Comparison of ENCODE assay signal across 12 cellular contexts in genomic region chr9:4530375-4530774, GRCh38. TPM values are rescaled to one million over a fixed set of nuclear protein-coding genes. Genes with fewer than 3 reads are reported as not detected.
DNase-seq lines count a peak whose midpoint lies in the region; ATAC-seq and TF ChIP-seq lines count a peak whose summit lies in the region.
"Had no signal": no experiment of that assay in that cellular context is flagged by ENCODE, and none has a peak within 500 bp of the region (broad histone marks: within the 10 kb centered on the region; RNA-seq: fewer than 3 reads in every experiment).

No MANE protein-coding gene starts in this region.

- TF ChIP-seq RAD21 in HCT116 (IDR thresholded peaks at IDR 0.05; ENCODE audit: low read depth): no peak

- peak; percentile 1 for DNase-seq in NCI-H510A treated with DMSO at 0.1 percent for 48 hours (lab: John Stamatoyannopoulos, UW)
- no peak for DNase-seq in NCI-H510A (lab: John Stamatoyannopoulos, UW)
- peak; percentile 23 for DNase-seq in HCT116 (ENCODE audit: low read depth, low spot score)
- peak; percentile 63 for DNase-seq in RWPE1 (ENCODE audit: low spot score)
- DNase-seq in memory B cell (ENCODE audit: low spot score in 2 of 2): no peak
- no peak for DNase-seq in D341Med (ENCODE audit: low spot score)
- no peak for DNase-seq in H4 (ENCODE audit: low spot score)
- DNase-seq in thyroid gland: no peak
- DNase-seq: activated B cell treated with CpG ODN at 0.5 μM for 24 hours, hippocampal formation, NCI-H526 treated with DMSO at 0.1 percent for 48 hours had no signal

- H4K20me1 ChIP-seq in HCT116 (ENCODE audit: insufficient read depth): no peaks in the 10 kb centered on the region

- peaks cover 2% of the 10 kb centered on the region for H3K9me3 Mint-ChIP-seq in memory B cell

- H3K27ac ChIP-seq in HCT116 (ENCODE audit: low read depth, low read length) (no peak overlapping the region), RWPE1 (no peak overlapping the region), thyroid gland (no peak overlapping the region)
- H3K27ac ChIP-seq: neutrophil had no signal

- WGBS in thyroid gland, 2 donors: 85 to 90% methylated on average over 6 of the region's 6 CpGs

- no peak for TF ChIP-seq POLR2A in HCT116 (IDR thresholded peaks at IDR 0.05; ENCODE audit: borderline replicate concordance, extremely low read depth, insufficient read depth, insufficient read length)
- TF ChIP-seq POLR2A in thyroid gland (IDR thresholded peaks at IDR 0.05): no peak

- H3K79me2 ChIP-seq in HCT116 (ENCODE audit: insufficient read depth, low read length): no peaks in the 10 kb centered on the region

- H3K4me3 ChIP-seq in HCT116 (replicated peaks in 1 of 2; ENCODE audit: low read depth in 1 of 2, low read length in 2 of 2): no peak overlapping the region
- no peak overlapping the region for H3K4me3 ChIP-seq in thyroid gland (replicated peaks in 1 of 3)

- H3K4me1 Mint-ChIP-seq in memory B cell: no peaks in the 10 kb centered on the region
- H3K4me1 Mint-ChIP-seq: activated B cell treated with CpG ODN at 0.5 μM for 24 hours had no signal

- CTCF ChIA-PET in HCT116 (lab: Charles Lee): no interaction called here
- CTCF ChIA-PET in RWPE1 (lab: Yijun Ruan, JAX): no interaction called here

- no peaks in the 10 kb centered on the region for H3K36me3 Mint-ChIP-seq in memory B cell

- BruUV-seq in HCT116 (replicated peaks; lab: Mats Ljungman, UMichigan): no TSS peak

- no peaks in the 10 kb centered on the region; the same call in 1 of the 2 replicates for H3K9me2 ChIP-seq in HCT116 (ENCODE audit: insufficient read depth)

- peak overlapping the region; percentile 33 for H3K4me2 ChIP-seq in HCT116 (ENCODE audit: low read length)

- H3K27me3 Mint-ChIP-seq in memory B cell: peaks cover 7% of the 10 kb centered on the region
- H3K27me3 Mint-ChIP-seq: activated B cell treated with CpG ODN at 0.5 μM for 24 hours had no signal

- H3K4me3 Mint-ChIP-seq in memory B cell: no peak overlapping the region
- H3K4me3 Mint-ChIP-seq: activated B cell treated with CpG ODN at 0.5 μM for 24 hours had no signal

- H3K9me3 ChIP-seq in HCT116 (ENCODE audit: control insufficient read depth in 1 of 2, insufficient read depth in 1 of 2, low read depth in 1 of 2, low read length in 2 of 2): no peaks in the 10 kb centered on the region
- H3K9me3 ChIP-seq in thyroid gland: no peaks in the 10 kb centered on the region
- H3K9me3 ChIP-seq: neutrophil had no signal

- no peak for TF ChIP-seq CTCF in HCT116 (IDR thresholded peaks at IDR 0.05 in 2 of 3, conservative IDR thresholded peaks at IDR 0.05 in 1 of 3; ENCODE audit: borderline replicate concordance in 1 of 3, insufficient read depth in 1 of 3, low read depth in 2 of 3, low read length in 2 of 3)
- no peak for TF ChIP-seq CTCF in RWPE1 (conservative IDR thresholded peaks at IDR 0.05; ENCODE audit: low read depth)
- TF ChIP-seq CTCF in thyroid gland (IDR thresholded peaks at IDR 0.05): no peak

- no peak overlapping the region for H3K9ac ChIP-seq in HCT116 (ENCODE audit: low read length)

- peaks cover 7 to 12% of the 10 kb centered on the region in 2 experiments for H3K4me1 ChIP-seq in HCT116 (ENCODE audit: control insufficient read depth in 1 of 2, insufficient read depth in 2 of 2, low read length in 2 of 2)
- H3K4me1 ChIP-seq in thyroid gland: no peaks in the 10 kb centered on the region

- H2AFZ ChIP-seq in HCT116 (ENCODE audit: low read depth, low read length, poor library complexity, severe bottlenecking): no peak overlapping the region

- intact Hi-C loops in HCT116 (cut with micrococcal nuclease) (no loop called here), thyroid gland (cut with DNase I) (no loop called here)

- RAD21 ChIA-PET in HCT116 (lab: Charles Lee; ENCODE audit: low non-redundant PET in 1 of 2, low total read pairs in 2 of 2, uncharacterized antibody in 2 of 2, unreplicated experiment in 2 of 2): no interaction called here

- POLR2A ChIA-PET in HCT116 (lab: Charles Lee) (no interaction called here), RWPE1 (lab: Yijun Ruan, JAX; ENCODE audit: low non-redundant PET) (no interaction called here)

- H3K36me3 ChIP-seq in HCT116 (ENCODE audit: control insufficient read depth in 1 of 2, insufficient read depth in 2 of 2, low read length in 2 of 2): no peaks in the 10 kb centered on the region
- H3K36me3 ChIP-seq in thyroid gland: no peaks in the 10 kb centered on the region
- H3K36me3 ChIP-seq: neutrophil had no signal

- no peak overlapping the region for H3K27ac Mint-ChIP-seq in memory B cell
- H3K27ac Mint-ChIP-seq: activated B cell treated with CpG ODN at 0.5 μM for 24 hours had no signal

- ATAC-seq in HCT116 (peak; percentile 47; the same call in 1 of the 2 replicates), memory B cell (ENCODE audit: low read depth) (peak; percentile 22)

- H3K27me3 ChIP-seq in HCT116 (ENCODE audit: insufficient read depth, low read length) (no peaks in the 10 kb centered on the region), thyroid gland (no peaks in the 10 kb centered on the region)
- H3K27me3 ChIP-seq: neutrophil had no signal

TF ChIP-seq in HCT116, 20 proteins besides CTCF, POLR2A, EP300 and RAD21 (continues in another document):
- TF ChIP-seq EZH2 (IDR thresholded peaks at IDR 0.05) (no peak), SRF (IDR thresholded peaks at IDR 0.05; ENCODE audit: low read depth) (no peak), FOSL1 (IDR thresholded peaks at IDR 0.05; ENCODE audit: low read depth) (peak; percentile 62), JUND (IDR thresholded peaks at IDR 0.05) (peak; percentile 56), YY1 (IDR thresholded peaks at IDR 0.05; ENCODE audit: extremely low read depth, insufficient replicate concordance, low read depth, low read length) (no peak), CEBPB (IDR thresholded peaks at IDR 0.05; ENCODE audit: low read depth) (no peak), SIN3A (IDR thresholded peaks at IDR 0.05; ENCODE audit: low read depth) (no peak), POLR2AphosphoS5 (IDR thresholded peaks at IDR 0.05; ENCODE audit: low read depth, low read length) (no peak), TCF7L2 (IDR thresholded peaks at IDR 0.05; ENCODE audit: borderline replicate concordance, extremely low read depth, insufficient read depth, insufficient read length) (no peak), ELF1 (IDR thresholded peaks at IDR 0.05; ENCODE audit: borderline replicate concordance, low read depth) (no peak), ZFX (IDR thresholded peaks at IDR 0.05) (no peak), EZH2phosphoT487 (IDR thresholded peaks at IDR 0.05; ENCODE audit: borderline replicate concordance) (no peak), SP1 (IDR thresholded peaks at IDR 0.05; ENCODE audit: low read depth) (peak; percentile 22; the same call in 1 of the 2 replicates)
- TF ChIP-seq, protein P1, sequence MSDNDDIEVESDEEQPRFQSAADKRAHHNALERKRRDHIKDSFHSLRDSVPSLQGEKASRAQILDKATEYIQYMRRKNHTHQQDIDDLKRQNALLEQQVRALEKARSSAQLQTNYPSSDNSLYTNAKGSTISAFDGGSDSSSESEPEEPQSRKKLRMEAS (IDR thresholded peaks at IDR 0.05): no peak
- TF ChIP-seq, protein P2, sequence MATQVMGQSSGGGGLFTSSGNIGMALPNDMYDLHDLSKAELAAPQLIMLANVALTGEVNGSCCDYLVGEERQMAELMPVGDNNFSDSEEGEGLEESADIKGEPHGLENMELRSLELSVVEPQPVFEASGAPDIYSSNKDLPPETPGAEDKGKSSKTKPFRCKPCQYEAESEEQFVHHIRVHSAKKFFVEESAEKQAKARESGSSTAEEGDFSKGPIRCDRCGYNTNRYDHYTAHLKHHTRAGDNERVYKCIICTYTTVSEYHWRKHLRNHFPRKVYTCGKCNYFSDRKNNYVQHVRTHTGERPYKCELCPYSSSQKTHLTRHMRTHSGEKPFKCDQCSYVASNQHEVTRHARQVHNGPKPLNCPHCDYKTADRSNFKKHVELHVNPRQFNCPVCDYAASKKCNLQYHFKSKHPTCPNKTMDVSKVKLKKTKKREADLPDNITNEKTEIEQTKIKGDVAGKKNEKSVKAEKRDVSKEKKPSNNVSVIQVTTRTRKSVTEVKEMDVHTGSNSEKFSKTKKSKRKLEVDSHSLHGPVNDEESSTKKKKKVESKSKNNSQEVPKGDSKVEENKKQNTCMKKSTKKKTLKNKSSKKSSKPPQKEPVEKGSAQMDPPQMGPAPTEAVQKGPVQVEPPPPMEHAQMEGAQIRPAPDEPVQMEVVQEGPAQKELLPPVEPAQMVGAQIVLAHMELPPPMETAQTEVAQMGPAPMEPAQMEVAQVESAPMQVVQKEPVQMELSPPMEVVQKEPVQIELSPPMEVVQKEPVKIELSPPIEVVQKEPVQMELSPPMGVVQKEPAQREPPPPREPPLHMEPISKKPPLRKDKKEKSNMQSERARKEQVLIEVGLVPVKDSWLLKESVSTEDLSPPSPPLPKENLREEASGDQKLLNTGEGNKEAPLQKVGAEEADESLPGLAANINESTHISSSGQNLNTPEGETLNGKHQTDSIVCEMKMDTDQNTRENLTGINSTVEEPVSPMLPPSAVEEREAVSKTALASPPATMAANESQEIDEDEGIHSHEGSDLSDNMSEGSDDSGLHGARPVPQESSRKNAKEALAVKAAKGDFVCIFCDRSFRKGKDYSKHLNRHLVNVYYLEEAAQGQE (IDR thresholded peaks at IDR 0.05; ENCODE audit: low read depth): no peak
- TF ChIP-seq, protein P3, sequence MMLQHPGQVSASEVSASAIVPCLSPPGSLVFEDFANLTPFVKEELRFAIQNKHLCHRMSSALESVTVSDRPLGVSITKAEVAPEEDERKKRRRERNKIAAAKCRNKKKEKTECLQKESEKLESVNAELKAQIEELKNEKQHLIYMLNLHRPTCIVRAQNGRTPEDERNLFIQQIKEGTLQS (IDR thresholded peaks at IDR 0.05): no peak
- TF ChIP-seq, protein P4, sequence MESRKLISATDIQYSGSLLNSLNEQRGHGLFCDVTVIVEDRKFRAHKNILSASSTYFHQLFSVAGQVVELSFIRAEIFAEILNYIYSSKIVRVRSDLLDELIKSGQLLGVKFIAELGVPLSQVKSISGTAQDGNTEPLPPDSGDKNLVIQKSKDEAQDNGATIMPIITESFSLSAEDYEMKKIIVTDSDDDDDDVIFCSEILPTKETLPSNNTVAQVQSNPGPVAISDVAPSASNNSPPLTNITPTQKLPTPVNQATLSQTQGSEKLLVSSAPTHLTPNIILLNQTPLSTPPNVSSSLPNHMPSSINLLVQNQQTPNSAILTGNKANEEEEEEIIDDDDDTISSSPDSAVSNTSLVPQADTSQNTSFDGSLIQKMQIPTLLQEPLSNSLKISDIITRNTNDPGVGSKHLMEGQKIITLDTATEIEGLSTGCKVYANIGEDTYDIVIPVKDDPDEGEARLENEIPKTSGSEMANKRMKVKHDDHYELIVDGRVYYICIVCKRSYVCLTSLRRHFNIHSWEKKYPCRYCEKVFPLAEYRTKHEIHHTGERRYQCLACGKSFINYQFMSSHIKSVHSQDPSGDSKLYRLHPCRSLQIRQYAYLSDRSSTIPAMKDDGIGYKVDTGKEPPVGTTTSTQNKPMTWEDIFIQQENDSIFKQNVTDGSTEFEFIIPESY (IDR thresholded peaks at IDR 0.05; ENCODE audit: extremely low read depth, insufficient replicate concordance, low read length): no peak

RNA-seq across cellular contexts. Expression of gene SLC1A1, which starts 40.1 kb away (rescaled TPM):
- total RNA-seq in HCT116 (2021; ENCODE audit: unreplicated experiment): 6.8 TPM
- 4.1 and 5.9 TPM in 2 replicates for polyA plus RNA-seq in HCT116 (2012)
- total RNA-seq in H4 (2014; rRNA removed; shearing (Covaris generic)): 2.5 and 3.0 TPM in 2 replicates
- total RNA-seq in thyroid gland: 10 to 100 TPM; 48.4 to 56.7 (median 49.7) TPM

Comparison
In these comparisons a context has a peak if more than half of its experiments do, and no peak if none do; other contexts are left out.
1. DNase-seq: peak in NCI-H510A treated with DMSO at 0.1 percent for 48 hours (single experiment), HCT116 (single experiment) and RWPE1 (single experiment); none in NCI-H510A (single experiment), memory B cell (0 of 2), D341Med (single experiment), H4 (single experiment) and thyroid gland (0 of 2).